18 cellular contexts compared by ENCODE assay signal in the genomic region with DNA sequence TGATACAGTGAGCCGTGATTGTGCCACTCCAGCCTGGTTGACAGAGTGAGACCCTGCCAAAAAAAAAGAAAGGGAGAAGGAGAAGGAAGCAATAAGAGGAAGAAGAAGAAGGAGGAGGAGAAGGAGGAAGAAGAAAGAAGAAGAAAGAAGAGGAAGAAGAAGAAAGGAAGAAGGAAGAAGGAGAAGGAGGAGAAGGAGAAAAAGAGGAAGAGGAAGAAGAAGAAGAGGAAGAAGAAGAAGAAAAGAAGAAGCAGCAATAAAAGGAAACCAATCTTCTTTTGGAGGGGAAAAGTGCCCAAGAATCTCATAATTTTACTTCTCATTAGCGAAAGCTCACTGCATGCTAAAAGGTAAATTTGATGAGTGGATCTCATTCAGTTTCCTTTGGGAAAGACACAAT.
"Had no signal": no experiment of that assay in that cellular context is flagged by ENCODE, and none has a peak within 500 bp of the region (broad histone marks: within the 10 kb centered on the region; RNA-seq: fewer than 3 reads in every experiment).

No MANE protein-coding gene starts in this region.

- DNase-seq: activated CD4-positive, alpha-beta T cell treated with anti-CD3 and anti-CD28 coated beads, Interleukin-2, amount 10 ng/mL, durations not matched to agents 7 days and 5 days; activated CD4-positive, CD25-positive, alpha-beta regulatory T cell; activated naive CD4-positive, alpha-beta T cell; anterior cingulate cortex; brain microvascular endothelial cell; cortex of kidney; effector CD8-positive, alpha-beta T cell; esophagus squamous epithelium; hippocampal formation; left ventricle myocardium inferior; mucosa of descending colon; naive thymus-derived CD8-positive, alpha-beta T cell; stimulated activated CD4-positive, alpha-beta T cell treated with anti-CD3 and anti-CD28 coated beads, Interleukin-1b, Interleukin-23, amount 100 ng/mL, for 48 hours; uterus had no signal

- H3K4me3 Mint-ChIP-seq: activated CD4-positive, alpha-beta T cell treated with anti-CD3 and anti-CD28 coated beads, Interleukin-2, amount 10 ng/mL, durations not matched to agents 7 days and 5 days; central memory CD8-positive, alpha-beta T cell; naive thymus-derived CD8-positive, alpha-beta T cell had no signal

- ATAC-seq: mucosa of descending colon; naive thymus-derived CD8-positive, alpha-beta T cell had no signal

- H3K27ac Mint-ChIP-seq: activated CD4-positive, alpha-beta T cell treated with anti-CD3 and anti-CD28 coated beads, Interleukin-2, amount 10 ng/mL, durations not matched to agents 7 days and 5 days had no signal

- H3K4me1 Mint-ChIP-seq: activated CD4-positive, alpha-beta T cell treated with anti-CD3 and anti-CD28 coated beads, Interleukin-2, amount 10 ng/mL, durations not matched to agents 7 days and 5 days; central memory CD8-positive, alpha-beta T cell had no signal

- H3K9me3 Mint-ChIP-seq: activated CD4-positive, alpha-beta T cell treated with anti-CD3 and anti-CD28 coated beads, Interleukin-2, amount 10 ng/mL, durations not matched to agents 7 days and 5 days; central memory CD8-positive, alpha-beta T cell; naive thymus-derived CD8-positive, alpha-beta T cell had no signal

- FAIRE-seq: endothelial cell of umbilical vein, keratinocyte, TTC549 had no signal

- H3K27me3 Mint-ChIP-seq: activated CD4-positive, alpha-beta T cell treated with anti-CD3 and anti-CD28 coated beads, Interleukin-2, amount 10 ng/mL, durations not matched to agents 7 days and 5 days; central memory CD8-positive, alpha-beta T cell; naive thymus-derived CD8-positive, alpha-beta T cell had no signal
